17 cellular contexts compared by ENCODE assay signal in genomic region chr1:11245904-11246726, GRCh38. TPM values are rescaled to one million over a fixed set of nuclear protein-coding genes. Genes with fewer than 3 reads are reported as not detected.
A peak's percentile ranks its signal among the peaks of the same experiment; 100 is the strongest.
DNase-seq lines count a peak whose midpoint lies in the region; ATAC-seq, FAIRE-seq and TF ChIP-seq lines count a peak whose summit lies in the region.
"Had no signal": no experiment of that assay in that cellular context is flagged by ENCODE, and none has a peak within 500 bp of the region (broad histone marks: within the 10 kb centered on the region; RNA-seq: fewer than 3 reads in every experiment).

No MANE protein-coding gene starts in this region.

- no peaks in the 10 kb centered on the region for H3K27me3 Mint-ChIP-seq in activated naive CD4-positive, alpha-beta T cell treated with anti-CD3 and anti-CD28 coated beads, Interleukin-2, amount 50 U/mL, for 24 hours
- no peaks in the 10 kb centered on the region for H3K27me3 Mint-ChIP-seq in activated CD8-positive, alpha-beta T cell treated with anti-CD3 and anti-CD28 coated beads for 36 hours
- H3K27me3 Mint-ChIP-seq: activated B cell treated with CpG ODN at 0.5 μM for 24 hours had no signal

- H3K4me3 Mint-ChIP-seq in activated naive CD4-positive, alpha-beta T cell treated with anti-CD3 and anti-CD28 coated beads, Interleukin-2, amount 50 U/mL, for 24 hours: no peak overlapping the region
- no peak overlapping the region for H3K4me3 Mint-ChIP-seq in activated CD8-positive, alpha-beta T cell treated with anti-CD3 and anti-CD28 coated beads for 36 hours
- no peak overlapping the region for H3K4me3 Mint-ChIP-seq in stimulated activated effector memory CD8-positive, alpha-beta T cell treated with anti-CD3 and anti-CD28 coated beads, Interleukin-12 subunit alpha, Interleukin-12 subunit beta, amount 100 ng/mL, for 72 hours
- H3K4me3 Mint-ChIP-seq: activated B cell treated with CpG ODN at 0.5 μM for 24 hours had no signal

- no peak for FAIRE-seq in kidney (lab: Jason Lieb, UNC)
- FAIRE-seq: G401.6, GM12878 had no signal

- H3K27ac ChIP-seq in kidney (ENCODE audit: low read depth in 2 of 2, low read length in 2 of 2) (peak overlapping the region; percentile 19 to 20), right atrium auricular region (no peak overlapping the region)

- no peaks in the 10 kb centered on the region for H3K27me3 ChIP-seq in right atrium auricular region

- H3K36me3 ChIP-seq in kidney (ENCODE audit: control insufficient read depth in 1 of 2, insufficient read depth in 2 of 2, low read length in 2 of 2) (peaks cover 22 to 31% of the 10 kb centered on the region in 2 donors), right atrium auricular region (peaks cover 66% of the 10 kb centered on the region)

- peak overlapping the region; percentile 59 for H3K27ac Mint-ChIP-seq in activated naive CD4-positive, alpha-beta T cell treated with anti-CD3 and anti-CD28 coated beads, Interleukin-2, amount 50 U/mL, for 24 hours
- peak overlapping the region; percentile 65 for H3K27ac Mint-ChIP-seq in activated CD8-positive, alpha-beta T cell treated with anti-CD3 and anti-CD28 coated beads for 36 hours
- H3K27ac Mint-ChIP-seq in stimulated activated effector memory CD8-positive, alpha-beta T cell treated with anti-CD3 and anti-CD28 coated beads, Interleukin-12 subunit alpha, Interleukin-12 subunit beta, amount 100 ng/mL, for 72 hours: peak overlapping the region; percentile 85
- H3K27ac Mint-ChIP-seq: activated B cell treated with CpG ODN at 0.5 μM for 24 hours had no signal

- no peaks in the 10 kb centered on the region for H3K9me3 Mint-ChIP-seq in activated naive CD4-positive, alpha-beta T cell treated with anti-CD3 and anti-CD28 coated beads, Interleukin-2, amount 50 U/mL, for 24 hours
- no peaks in the 10 kb centered on the region for H3K9me3 Mint-ChIP-seq in activated CD8-positive, alpha-beta T cell treated with anti-CD3 and anti-CD28 coated beads for 36 hours
- no peaks in the 10 kb centered on the region for H3K9me3 Mint-ChIP-seq in stimulated activated effector memory CD8-positive, alpha-beta T cell treated with anti-CD3 and anti-CD28 coated beads, Interleukin-12 subunit alpha, Interleukin-12 subunit beta, amount 100 ng/mL, for 72 hours
- H3K9me3 Mint-ChIP-seq: activated B cell treated with CpG ODN at 0.5 μM for 24 hours had no signal

- intact Hi-C loops in activated CD8-positive, alpha-beta T cell treated with anti-CD3 and anti-CD28 coated beads for 36 hours (cut with micrococcal nuclease): no loop called here
- intact Hi-C loops in kidney (cut with DNase I): loop anchor here (10.0 kb wide), 1 partner anchor 399 kb away; no protein-coding TSS in a partner anchor

- no peaks in the 10 kb centered on the region for H3K9me3 ChIP-seq in kidney (ENCODE audit: control insufficient read depth in 1 of 2, low read length in 2 of 2)
- H3K9me3 ChIP-seq in right atrium auricular region: no peaks in the 10 kb centered on the region

- peaks cover 12% of the 10 kb centered on the region for H3K4me1 Mint-ChIP-seq in activated naive CD4-positive, alpha-beta T cell treated with anti-CD3 and anti-CD28 coated beads, Interleukin-2, amount 50 U/mL, for 24 hours
- peaks cover 3% of the 10 kb centered on the region for H3K4me1 Mint-ChIP-seq in activated CD8-positive, alpha-beta T cell treated with anti-CD3 and anti-CD28 coated beads for 36 hours (ENCODE audit: low read depth)
- H3K4me1 Mint-ChIP-seq in stimulated activated effector memory CD8-positive, alpha-beta T cell treated with anti-CD3 and anti-CD28 coated beads, Interleukin-12 subunit alpha, Interleukin-12 subunit beta, amount 100 ng/mL, for 72 hours: peaks cover 38% of the 10 kb centered on the region

- no peak overlapping the region for H3K4me3 ChIP-seq in kidney (ENCODE audit: low read length in 2 of 2)
- H3K4me3 ChIP-seq in right atrium auricular region: no peak overlapping the region
- H3K4me3 ChIP-seq: GM12878 had no signal

- peaks cover 13% of the 10 kb centered on the region for H3K36me3 Mint-ChIP-seq in activated naive CD4-positive, alpha-beta T cell treated with anti-CD3 and anti-CD28 coated beads, Interleukin-2, amount 50 U/mL, for 24 hours
- H3K36me3 Mint-ChIP-seq in activated CD8-positive, alpha-beta T cell treated with anti-CD3 and anti-CD28 coated beads for 36 hours (ENCODE audit: low read depth): peaks cover 19% of the 10 kb centered on the region
- H3K36me3 Mint-ChIP-seq in stimulated activated effector memory CD8-positive, alpha-beta T cell treated with anti-CD3 and anti-CD28 coated beads, Interleukin-12 subunit alpha, Interleukin-12 subunit beta, amount 100 ng/mL, for 72 hours: peaks cover 84% of the 10 kb centered on the region

- POLR2A ChIA-PET in activated CD8-positive, alpha-beta T cell treated with anti-CD3 and anti-CD28 coated beads for 36 hours (lab: Charles Lee): interaction anchor here (0.6 to 1.3 kb wide), 2 partner anchors 10 to 17 kb away, joined by 3 to 5 read pairs; partner anchors contain the start of gene MTOR

- H3K4me1 ChIP-seq in kidney (ENCODE audit: control insufficient read depth in 1 of 2, insufficient read depth in 1 of 2, low read depth in 1 of 2, low read length in 2 of 2): no peaks in the 10 kb centered on the region
- no peaks in the 10 kb centered on the region for H3K4me1 ChIP-seq in right atrium auricular region

- no peak for TF ChIP-seq CTCF in activated CD8-positive, alpha-beta T cell treated with anti-CD3 and anti-CD28 coated beads for 36 hours (IDR thresholded peaks at IDR 0.05)
- TF ChIP-seq CTCF in kidney (IDR thresholded peaks at IDR 0.05; ENCODE audit: borderline replicate concordance, extremely low read depth, insufficient read depth): no peak
- no peak for TF ChIP-seq CTCF in right atrium auricular region (IDR thresholded peaks at IDR 0.05)

- no peak for ATAC-seq in activated CD8-positive, alpha-beta T cell treated with anti-CD3 and anti-CD28 coated beads for 36 hours
- peak; percentile 53 for ATAC-seq in stimulated activated effector memory CD8-positive, alpha-beta T cell treated with anti-CD3 and anti-CD28 coated beads, Interleukin-12 subunit alpha, Interleukin-12 subunit beta, amount 100 ng/mL, for 72 hours
- no peak for ATAC-seq in HG03025 (IDR thresholded peaks at IDR 0.05; ENCODE audit: low FRiP score, unreplicated experiment)
- ATAC-seq: GM12878, Right ventricle myocardium inferior had no signal

- CTCF ChIA-PET in activated CD8-positive, alpha-beta T cell treated with anti-CD3 and anti-CD28 coated beads for 36 hours (lab: Charles Lee): interaction anchor here (0.7 to 1.8 kb wide), 5 partner anchors 19 to 399 kb away, joined by 3 to 6 read pairs (median 4); no protein-coding TSS in a partner anchor

- no peak for DNase-seq in activated naive CD4-positive, alpha-beta T cell (lab: John Stamatoyannopoulos, UW)
- no peak for DNase-seq in activated CD8-positive, alpha-beta T cell treated with anti-CD3 and anti-CD28 coated beads for 36 hours
- DNase-seq in kidney: no peak
- DNase-seq in stimulated activated effector memory CD8-positive, alpha-beta T cell treated with anti-CD3 and anti-CD28 coated beads, Interleukin-12 subunit alpha, Interleukin-12 subunit beta, amount 100 ng/mL, for 72 hours (ENCODE audit: low spot score in 2 of 2): no peak
- no peak for DNase-seq in right atrium auricular region (ENCODE audit: low spot score)
- no peak for DNase-seq in NCI-H345 (lab: John Stamatoyannopoulos, UW)
- DNase-seq: activated B cell treated with CpG ODN at 0.5 μM for 24 hours; activated naive CD4-positive, alpha-beta T cell treated with anti-CD3 and anti-CD28 coated beads, Interleukin-2, amount 50 U/mL, for 16 hours; NCI-H1694 treated with DMSO at 0.1 percent for 48 hours; NCI-H446; stimulated activated CD4-positive, alpha-beta T cell treated with anti-CD3 and anti-CD28 coated beads, Interleukin-2, amount 100 ng/mL, for 48 hours had no signal

- H3K9ac ChIP-seq in kidney (ENCODE audit: low read length in 2 of 2): no peak overlapping the region

RNA-seq across cellular contexts. Expression of gene MTOR, which starts 16.2 kb away (rescaled TPM):
- total RNA-seq in activated CD8-positive, alpha-beta T cell treated with anti-CD3 and anti-CD28 coated beads for 36 hours: 10 to 100 TPM; 34.7 to 36.8 TPM
- total RNA-seq in kidney: 36.8 TPM
- polyA plus RNA-seq in kidney (ENCODE audit: insufficient read depth, low read depth, low replicate concordance): 16.0 TPM
- 10 to 100 TPM; 28.1 to 36.0 TPM for total RNA-seq in right atrium auricular region

RNA-seq across cellular contexts. Expression of gene UBIAD1, which starts 26.9 kb away (rescaled TPM):
- total RNA-seq in activated CD8-positive, alpha-beta T cell treated with anti-CD3 and anti-CD28 coated beads for 36 hours: 10 to 100 TPM; 24.0 to 26.2 TPM
- total RNA-seq in kidney: 14.0 TPM
- polyA plus RNA-seq in kidney (ENCODE audit: insufficient read depth, low read depth, low replicate concordance): 5.6 TPM
- 10 to 100 TPM; 12.0 to 13.9 TPM for total RNA-seq in right atrium auricular region

RNA-seq across cellular contexts. Expression of gene ANGPTL7, which starts 57.0 kb away (rescaled TPM):
- total RNA-seq in activated CD8-positive, alpha-beta T cell treated with anti-CD3 and anti-CD28 coated beads for 36 hours: not detected
- total RNA-seq in kidney: 0.19 TPM
- polyA plus RNA-seq in kidney (ENCODE audit: insufficient read depth, low read depth, low replicate concordance): 0.24 TPM
- total RNA-seq in right atrium auricular region: 1 to 10 TPM; 1.6 to 4.8 TPM
- total RNA-seq: activated B cell treated with CpG ODN at 0.5 μM for 24 hours, GM12878, mononuclear cell had no signal

Comparison
In these comparisons a context has a peak if more than half of its experiments do, and no peak if none do; other contexts are left out.
1. H3K27ac ChIP-seq: peak in kidney (2 of 2); none in right atrium auricular region (0 of 2).
2. Peak in every context shown above with its lines, with median percentiles within 50 percentile points of each other: H3K27ac Mint-ChIP-seq.